Comparison of ENCODE assay signal across 13 cellular contexts in genomic region chr6:90195094-90195793, GRCh38.
DNase-seq lines count a peak whose midpoint lies in the region; ATAC-seq and TF ChIP-seq lines count a peak whose summit lies in the region.
"Had no signal": no experiment of that assay in that cellular context is flagged by ENCODE, and none has a peak within 500 bp of the region (broad histone marks: within the 10 kb centered on the region; RNA-seq: fewer than 3 reads in every experiment).

No MANE protein-coding gene starts in this region.

- no peaks in the 10 kb centered on the region for H3K9me2 ChIP-seq in DOHH2 (replicated peaks; ENCODE audit: control insufficient read depth, low read length)

- H3K79me2 ChIP-seq in DOHH2 (ENCODE audit: control insufficient read depth, low read length) = peaks cover 100% of the 10 kb centered on the region

- ATAC-seq in naive thymus-derived CD8-positive, alpha-beta T cell = no peak
- no peak for ATAC-seq in HG03565 (IDR thresholded peaks at IDR 0.05; ENCODE audit: unreplicated experiment)
- no peak for ATAC-seq in HG03139 (IDR thresholded peaks at IDR 0.05; ENCODE audit: unreplicated experiment)

- TF ChIP-seq CTCF in BE2C (IDR thresholded peaks at IDR 0.05; ENCODE audit: low read depth, low read length) = no peak
- TF ChIP-seq CTCF in DOHH2 (IDR thresholded peaks at IDR 0.05; ENCODE audit: low read depth, low read length, poor library complexity, severe bottlenecking) = no peak

- H3K27ac Mint-ChIP-seq in activated naive CD8-positive, alpha-beta T cell = peak overlapping the region; percentile 95
- H3K27ac Mint-ChIP-seq in naive thymus-derived CD8-positive, alpha-beta T cell = peak overlapping the region; percentile 73 to 99 (median 88)

- peak overlapping the region; percentile 79 for H3K4me3 Mint-ChIP-seq in activated naive CD8-positive, alpha-beta T cell
- peak overlapping the region in 9 of 10 donors; percentile 30 to 74 (median 56) for H3K4me3 Mint-ChIP-seq in naive thymus-derived CD8-positive, alpha-beta T cell

- peaks cover 8% of the 10 kb centered on the region for H3K9me3 Mint-ChIP-seq in activated naive CD8-positive, alpha-beta T cell (ENCODE audit: low read depth)
- H3K9me3 Mint-ChIP-seq in naive thymus-derived CD8-positive, alpha-beta T cell = peaks cover 0 to 21% (median 6%) of the 10 kb centered on the region in 9 donors

- H3K9me3 ChIP-seq in BE2C (no peaks in the 10 kb centered on the region; the same call in 1 of the 2 replicates), DOHH2 (ENCODE audit: control insufficient read depth, insufficient read depth, low read length) (no peaks in the 10 kb centered on the region)
- H3K9me3 ChIP-seq: adrenal gland, heart right ventricle had no signal

- H3K4me2 ChIP-seq in DOHH2 (ENCODE audit: low read length) = peak overlapping the region; percentile 41

- POLR2A ChIA-PET in naive thymus-derived CD8-positive, alpha-beta T cell (lab: Charles Lee) = interaction anchor here (1.1 kb wide), 1 partner anchor 9 kb away, joined by 4 read pairs; no protein-coding TSS in a partner anchor

- H3K36me3 ChIP-seq in BE2C (no peaks in the 10 kb centered on the region), DOHH2 (ENCODE audit: control insufficient read depth, low read length) (peaks cover 100% of the 10 kb centered on the region)
- H3K36me3 ChIP-seq: adrenal gland, heart right ventricle, Peyer's patch had no signal

- peaks cover 90% of the 10 kb centered on the region for H4K20me1 ChIP-seq in DOHH2 (ENCODE audit: control insufficient read depth, insufficient read depth, low read depth, low read length)

- peaks cover 42% of the 10 kb centered on the region for H3K36me3 Mint-ChIP-seq in activated naive CD8-positive, alpha-beta T cell
- peaks cover 17 to 31% (median 29%) of the 10 kb centered on the region in 3 donors for H3K36me3 Mint-ChIP-seq in naive thymus-derived CD8-positive, alpha-beta T cell

- H3K27me3 ChIP-seq in BE2C (no peaks in the 10 kb centered on the region), DOHH2 (ENCODE audit: control insufficient read depth, low read length) (no peaks in the 10 kb centered on the region)
- H3K27me3 ChIP-seq: adrenal gland, heart right ventricle, Peyer's patch had no signal

- no peak overlapping the region for H3K27ac ChIP-seq in DOHH2 (ENCODE audit: low read depth, low read length)
- H3K27ac ChIP-seq: C4-2B, Peyer's patch had no signal

- H3F3A ChIP-seq in DOHH2 (ENCODE audit: control insufficient read depth, insufficient read depth) = peaks cover 50% of the 10 kb centered on the region

- no peaks in the 10 kb centered on the region for H3K27me3 Mint-ChIP-seq in activated naive CD8-positive, alpha-beta T cell
- no peaks in the 10 kb centered on the region for H3K27me3 Mint-ChIP-seq in naive thymus-derived CD8-positive, alpha-beta T cell

- H3K4me3 ChIP-seq in BE2C (ENCODE audit: low read depth, low read length) (peak overlapping the region; percentile 5; the same call in 1 of the 2 replicates), DOHH2 (ENCODE audit: low read length) (0 out of 2 replicates have a peak overlapping the region, but pooled peaks have one; percentile 2)
- H3K4me3 ChIP-seq: adrenal gland, Peyer's patch had no signal

- peaks cover 99% of the 10 kb centered on the region for H3K4me1 Mint-ChIP-seq in activated naive CD8-positive, alpha-beta T cell (ENCODE audit: low read depth)
- H3K4me1 Mint-ChIP-seq in naive thymus-derived CD8-positive, alpha-beta T cell = peaks cover 34 to 98% (median 84%) of the 10 kb centered on the region in 4 donors

- no peak for DNase-seq in BE2C
- no peak for DNase-seq in naive thymus-derived CD8-positive, alpha-beta T cell
- no peak for DNase-seq in stimulated activated CD4-positive, alpha-beta T cell treated with anti-CD3 and anti-CD28 coated beads, Interleukin-2, amount 100 ng/mL, for 48 hours
- DNase-seq: adrenal gland, GDM1, heart right ventricle, NCI-H510A treated with DMSO at 0.1 percent for 48 hours, Peyer's patch had no signal

- H3K4me1 ChIP-seq in BE2C (peaks cover 10% of the 10 kb centered on the region; the same call in 1 of the 2 replicates), DOHH2 (ENCODE audit: control insufficient read depth, low read length) (peaks cover 100% of the 10 kb centered on the region)
- H3K4me1 ChIP-seq: Peyer's patch had no signal
